Comparison of ENCODE assay signal across 1 cellular context in genomic region chr1:155396874-155397476, GRCh38.
TF ChIP-seq lines count a peak whose summit lies in the region.

No MANE protein-coding gene starts in this region.

TF ChIP-seq in K562, 482 proteins besides CTCF, POLR2A, EP300 and RAD21 (continued from another document):
- TF ChIP-seq POLR2B (IDR thresholded peaks at IDR 0.05; ENCODE audit: low read depth, partially characterized antibody) (no peak), BRF2 (IDR thresholded peaks at IDR 0.05; ENCODE audit: borderline replicate concordance, insufficient read depth, insufficient read length) (no peak), CBFA2T2 (conservative IDR thresholded peaks at IDR 0.05) (peak; percentile 81), ZNF311 (CRISPR knock-in tag; IDR thresholded peaks at IDR 0.05) (no peak), SAP30 (IDR thresholded peaks at IDR 0.05; ENCODE audit: borderline replicate concordance, insufficient read depth, low read depth, low read length, poor library complexity, severe bottlenecking) (no peak), NCOA1 (IDR thresholded peaks at IDR 0.05; ENCODE audit: low read depth) (no peak), SREBF1 (IDR thresholded peaks at IDR 0.05; ENCODE audit: borderline replicate concordance, low read depth, low read length) (no peak), ZNF384 (IDR thresholded peaks at IDR 0.05; ENCODE audit: low read depth, low read length) (peak; percentile 72), MLX (CRISPR knock-in tag; conservative IDR thresholded peaks at IDR 0.05) (no peak), RBM25 (IDR thresholded peaks at IDR 0.05; ENCODE audit: low read depth, low read length, severe bottlenecking) (no peak), HNRNPK (IDR thresholded peaks at IDR 0.05; ENCODE audit: low read depth, low read length, poor library complexity, severe bottlenecking) (no peak), MEIS2 (IDR thresholded peaks at IDR 0.05; ENCODE audit: partially characterized antibody) (no peak), PATZ1 (CRISPR knock-in tag; IDR thresholded peaks at IDR 0.05; ENCODE audit: borderline replicate concordance) (no peak)
